Comparison of ENCODE assay signal across 8 cellular contexts in genomic region chr14:49303952-49304516, GRCh38.
DNase-seq lines count a peak whose midpoint lies in the region; ATAC-seq and TF ChIP-seq lines count a peak whose summit lies in the region.

No MANE protein-coding gene starts in this region.

- H3K4me3 ChIP-seq in H7 (ENCODE audit: insufficient read depth, low read depth, low read length), result no peak overlapping the region

- no peak for TF ChIP-seq CTCF in GM13976 (IDR thresholded peaks at IDR 0.05; ENCODE audit: borderline replicate concordance, control extremely low read depth, extremely low read depth, insufficient read depth, missing control alignments)

- in situ Hi-C loops in GM13976 (cut with MboI; ENCODE audit: low sequenced_read_pairs, unreplicated experiment), result no loop called here

- no peaks in the 10 kb centered on the region for H3K27me3 ChIP-seq in H7 (ENCODE audit: control insufficient read depth, insufficient read depth, low read length)

- peak; percentile 55 for DNase-seq in H7
- peak; percentile 21 for DNase-seq in NCI-H345 treated with DMSO at 0.1 percent for 48 hours (lab: John Stamatoyannopoulos, UW; ENCODE audit: unreplicated experiment)
- DNase-seq in cerebellum (ENCODE audit: low spot score), result peak; percentile 21
- peak; percentile 40 for DNase-seq in myocyte (ENCODE audit: low read depth)
- no peak for DNase-seq in cardiac septum (ENCODE audit: low spot score)
- DNase-seq in GM13976 (ENCODE audit: low spot score), result no peak
- DNase-seq in stimulated activated naive CD8-positive, alpha-beta T cell treated with anti-CD3 and anti-CD28 coated beads, Interleukin-15, Interleukin-2, amounts not matched to agents 100 U/mL and 50 U/mL, for 24 hours, result no peak

- H3K36me3 ChIP-seq in H7 (replicated peaks; ENCODE audit: control insufficient read depth, insufficient read depth, low read length), result no peaks in the 10 kb centered on the region

- no peak for ATAC-seq in GM18868 (IDR thresholded peaks at IDR 0.05; ENCODE audit: unreplicated experiment)
- no peak for ATAC-seq in stimulated activated naive CD8-positive, alpha-beta T cell treated with anti-CD3 and anti-CD28 coated beads, Interleukin-15, Interleukin-2, amounts not matched to agents 100 U/mL and 50 U/mL, for 24 hours

- intact Hi-C loops in cardiac septum (cut with DNase I), result no loop called here

Comparison
In these comparisons a context has a peak if more than half of its experiments do, and no peak if none do; other contexts are left out.
1. DNase-seq: peak in H7 (single experiment), NCI-H345 treated with DMSO at 0.1 percent for 48 hours (single experiment), cerebellum (single experiment) and myocyte (single experiment); none in cardiac septum (single experiment), GM13976 (single experiment) and stimulated activated naive CD8-positive, alpha-beta T cell treated with anti-CD3 and anti-CD28 coated beads, Interleukin-15, Interleukin-2, amounts not matched to agents 100 U/mL and 50 U/mL, for 24 hours (single experiment).